Comparison of ENCODE assay signal across 17 cellular contexts in the genomic region with DNA sequence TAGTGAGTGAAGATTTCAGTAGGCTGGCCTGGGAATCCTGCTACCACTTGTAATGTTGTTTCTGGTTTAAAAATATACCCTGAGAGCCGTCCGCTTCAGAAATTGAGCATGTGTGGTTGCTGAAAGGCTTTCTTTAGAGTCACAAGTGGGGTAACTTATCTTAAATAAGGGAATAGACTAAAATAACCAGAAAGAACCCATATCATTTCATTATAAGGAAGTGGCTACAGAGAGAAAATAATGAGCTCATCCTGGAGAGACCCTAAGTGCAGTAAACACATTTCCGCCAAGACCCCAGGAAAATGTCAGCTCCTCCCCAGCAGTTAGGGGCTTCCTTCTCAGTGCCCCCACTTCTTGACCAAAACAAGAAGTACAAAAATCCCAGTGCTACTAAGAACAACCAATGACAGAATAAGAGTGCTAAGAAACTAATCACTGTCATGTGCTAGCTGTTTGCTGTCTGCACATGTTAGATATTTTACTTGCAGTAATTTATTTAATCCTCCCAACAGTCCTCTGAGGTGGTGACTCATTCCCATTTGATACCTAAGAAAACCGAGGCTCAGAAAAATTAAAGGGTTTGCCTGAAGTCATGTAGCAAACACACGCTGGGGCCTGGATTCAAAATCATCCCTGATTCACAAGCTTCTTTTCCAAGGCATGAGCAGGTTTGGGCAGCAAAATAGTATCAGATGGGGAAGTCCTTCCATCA.
DNase-seq lines count a peak whose midpoint lies in the region; ATAC-seq and TF ChIP-seq lines count a peak whose summit lies in the region.
"Had no signal": no experiment of that assay in that cellular context is flagged by ENCODE, and none has a peak within 500 bp of the region (broad histone marks: within the 10 kb centered on the region; RNA-seq: fewer than 3 reads in every experiment).

No MANE protein-coding gene starts in this region.

- H3K4me1 ChIP-seq in foreskin keratinocyte (peaks cover 3% of the 10 kb centered on the region), colonic mucosa (no peaks in the 10 kb centered on the region)
- H3K4me1 ChIP-seq: SJCRH30 had no signal

- no peaks in the 10 kb centered on the region for H3K27me3 ChIP-seq in foreskin keratinocyte
- no peaks in the 10 kb centered on the region for H3K27me3 ChIP-seq in colonic mucosa
- H3K27me3 ChIP-seq: BLaER1 treated with 17β-estradiol and CSF1 and Interleukin-3, amounts not matched to agents 10 nM and 100 nM; sigmoid colon; SJCRH30; testis had no signal

- TF ChIP-seq CTCF in GM12865 (IDR thresholded peaks at IDR 0.05; ENCODE audit: insufficient read depth, low read depth, low read length, missing control alignments), result no peak
- no peak for TF ChIP-seq CTCF in foreskin keratinocyte (conservative IDR thresholded peaks at IDR 0.05)
- no peak for TF ChIP-seq CTCF in colonic mucosa (IDR thresholded peaks at IDR 0.05)

- DNase-seq in AG20443 (ENCODE audit: low spot score) (peak; percentile 17), GM12865 (ENCODE audit: low read depth) (peak; percentile 47), MV-4-11 (lab: John Stamatoyannopoulos, UW) (peak; percentile 16), foreskin keratinocyte (peak; percentile 54 to 74), retina (no peak), substantia nigra (lab: John Stamatoyannopoulos, UW) (no peak), colonic mucosa (no peak)
- no peak for DNase-seq in activated CD8-positive, alpha-beta memory T cell treated with anti-CD3 and anti-CD28 coated beads, Interleukin-2, amount 50 U/mL, for 4 hours
- DNase-seq: central memory CD4-positive, alpha-beta T cell; effector memory CD8-positive, alpha-beta T cell; NCI-H1048; NCI-H526; sigmoid colon; SJCRH30; T-helper 2 cell; testis had no signal

- H3K27ac ChIP-seq in foreskin keratinocyte, result no peak overlapping the region
- H3K27ac ChIP-seq in substantia nigra (ENCODE audit: low read depth, low read length, poor library complexity, severe bottlenecking), result no peak overlapping the region
- H3K27ac ChIP-seq in colonic mucosa, result no peak overlapping the region
- H3K27ac ChIP-seq: sigmoid colon, SJCRH30, testis had no signal

- H3K36me3 ChIP-seq in colonic mucosa, result no peaks in the 10 kb centered on the region
- H3K36me3 ChIP-seq: sigmoid colon, SJCRH30 had no signal

- peak; percentile 69 for ATAC-seq in foreskin keratinocyte
- ATAC-seq: effector memory CD8-positive, alpha-beta T cell had no signal

- H3K9ac ChIP-seq in colonic mucosa (ENCODE audit: low read depth in 2 of 2, low read length in 2 of 2), result no peak overlapping the region
- H3K9ac ChIP-seq: BLaER1 treated with 17β-estradiol and CSF1 and Interleukin-3, amounts not matched to agents 10 nM and 100 nM had no signal

- H3K4me3 ChIP-seq in GM12865 (ENCODE audit: low read depth, low read length) (no peak overlapping the region), colonic mucosa (no peak overlapping the region)
- H3K4me3 ChIP-seq: BLaER1 treated with 17β-estradiol and CSF1 and Interleukin-3, amounts not matched to agents 10 nM and 100 nM; sigmoid colon; SJCRH30; testis had no signal

- intact Hi-C loops in colonic mucosa (cut with DNase I), result no loop called here

- H3K9me3 ChIP-seq in colonic mucosa, result no peaks in the 10 kb centered on the region
- H3K9me3 ChIP-seq: SJCRH30, testis had no signal

Comparison
In these comparisons a context has a peak if more than half of its experiments do, and no peak if none do; other contexts are left out.
1. DNase-seq: peak in AG20443 (single experiment), GM12865 (single experiment), MV-4-11 (single experiment) and foreskin keratinocyte (2 of 2); none in activated CD8-positive, alpha-beta memory T cell treated with anti-CD3 and anti-CD28 coated beads, Interleukin-2, amount 50 U/mL, for 4 hours (single experiment), retina (single experiment), substantia nigra (0 of 49) and colonic mucosa (single experiment).